In the genomic region with DNA sequence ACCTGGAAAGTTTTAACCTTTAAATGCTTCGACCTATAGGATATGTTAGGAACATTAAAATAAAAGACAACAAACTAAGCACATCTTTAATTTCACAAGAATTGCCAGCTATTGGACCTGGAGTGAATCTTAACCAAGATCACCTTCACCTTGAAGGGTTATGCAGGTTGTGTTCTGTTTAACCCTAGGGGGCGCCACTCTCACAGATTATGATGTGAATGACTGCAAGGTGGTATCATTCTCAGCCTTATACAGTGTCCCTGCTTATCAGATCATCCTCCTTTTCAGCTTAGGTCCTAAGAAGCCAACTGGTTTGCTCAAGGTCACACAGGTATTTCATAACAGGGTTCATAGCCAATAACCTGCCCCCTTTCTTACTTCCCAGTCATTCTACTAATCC, we compare ENCODE assay signal across 9 cellular contexts. TPM values are rescaled to one million over a fixed set of nuclear protein-coding genes. Genes with fewer than 3 reads are reported as not detected.
A peak's percentile ranks its signal among the peaks of the same experiment; 100 is the strongest.
DNase-seq lines count a peak whose midpoint lies in the region; ATAC-seq and TF ChIP-seq lines count a peak whose summit lies in the region.
"Had no signal": no experiment of that assay in that cellular context is flagged by ENCODE, and none has a peak within 500 bp of the region (broad histone marks: within the 10 kb centered on the region; RNA-seq: fewer than 3 reads in every experiment).

No MANE protein-coding gene starts in this region.

- TF ChIP-seq CTCF in MCF 10A (IDR thresholded peaks at IDR 0.05; ENCODE audit: unreplicated experiment) (peak; percentile 21), breast epithelium (IDR thresholded peaks at IDR 0.05) (no peak)

- no peaks in the 10 kb centered on the region for H3K9me3 ChIP-seq in breast epithelium

- H3K4me1 ChIP-seq in breast epithelium = no peaks in the 10 kb centered on the region

- peaks cover 0 to 7% of the 10 kb centered on the region in 2 donors for H3K27me3 ChIP-seq in breast epithelium

- no peaks in the 10 kb centered on the region for H3K9me3 Mint-ChIP-seq in MCF 10A (ENCODE audit: unreplicated experiment)
- H3K9me3 Mint-ChIP-seq in activated naive CD8-positive, alpha-beta T cell treated with anti-CD3 and anti-CD28 coated beads, Interleukin-2, amount 10 ng/mL, durations not matched to agents 7 days and 5 days = no peaks in the 10 kb centered on the region

- TF ChIP-seq POLR2A in breast epithelium (IDR thresholded peaks at IDR 0.05) = no peak

- peaks cover 69% of the 10 kb centered on the region for H3K27me3 Mint-ChIP-seq in MCF 10A (ENCODE audit: insufficient read depth, unreplicated experiment)
- no peaks in the 10 kb centered on the region for H3K27me3 Mint-ChIP-seq in activated naive CD8-positive, alpha-beta T cell treated with anti-CD3 and anti-CD28 coated beads, Interleukin-2, amount 10 ng/mL, durations not matched to agents 7 days and 5 days

- no peaks in the 10 kb centered on the region for H3K36me3 ChIP-seq in breast epithelium

- ATAC-seq in HG03571 (IDR thresholded peaks at IDR 0.05; ENCODE audit: unreplicated experiment) (peak; percentile 40), HG02840 (IDR thresholded peaks at IDR 0.05; ENCODE audit: low FRiP score, unreplicated experiment) (no peak), HG03095 (IDR thresholded peaks at IDR 0.05; ENCODE audit: unreplicated experiment) (no peak)
- ATAC-seq in activated naive CD8-positive, alpha-beta T cell treated with anti-CD3 and anti-CD28 coated beads, Interleukin-2, amount 10 ng/mL, durations not matched to agents 7 days and 5 days (ENCODE audit: low read depth) = peak; percentile 52

- no TSS peak for BruUV-seq in MCF 10A (replicated peaks; lab: Mats Ljungman, UMichigan)

- H3K4me3 ChIP-seq in breast epithelium = no peak overlapping the region
- H3K4me3 ChIP-seq: lung had no signal

- no peak overlapping the region for H3K4me3 Mint-ChIP-seq in MCF 10A (ENCODE audit: unreplicated experiment)
- no peak overlapping the region for H3K4me3 Mint-ChIP-seq in activated naive CD8-positive, alpha-beta T cell treated with anti-CD3 and anti-CD28 coated beads, Interleukin-2, amount 10 ng/mL, durations not matched to agents 7 days and 5 days

- H3K4me1 Mint-ChIP-seq in MCF 10A (ENCODE audit: insufficient read depth, unreplicated experiment) = peaks cover 6% of the 10 kb centered on the region
- H3K4me1 Mint-ChIP-seq in activated naive CD8-positive, alpha-beta T cell treated with anti-CD3 and anti-CD28 coated beads, Interleukin-2, amount 10 ng/mL, durations not matched to agents 7 days and 5 days = peaks cover 14% of the 10 kb centered on the region

- intact Hi-C loops in MCF 10A (cut with micrococcal nuclease) = no loop called here
- intact Hi-C loops in breast epithelium (cut with DNase I; ENCODE audit: low total_unique reads) = no loop called here

- CTCF ChIA-PET in MCF 10A (lab: Yijun Ruan, JAX) = interaction anchor here (1.8 kb wide), 1 partner anchor 12 kb away, joined by 6 read pairs; no protein-coding TSS in a partner anchor

- peaks cover 21% of the 10 kb centered on the region for H3K36me3 Mint-ChIP-seq in MCF 10A (ENCODE audit: insufficient read depth, unreplicated experiment)
- H3K36me3 Mint-ChIP-seq in activated naive CD8-positive, alpha-beta T cell treated with anti-CD3 and anti-CD28 coated beads, Interleukin-2, amount 10 ng/mL, durations not matched to agents 7 days and 5 days = no peaks in the 10 kb centered on the region

- POLR2A ChIA-PET in MCF 10A (lab: Yijun Ruan, JAX) = interaction anchor here (1.6 kb wide), 1 partner anchor 22 kb away, joined by 6 read pairs; no protein-coding TSS in a partner anchor
- POLR2A ChIA-PET in activated naive CD8-positive, alpha-beta T cell treated with anti-CD3 and anti-CD28 coated beads, Interleukin-2, amount 10 ng/mL, durations not matched to agents 7 days and 5 days (lab: Charles Lee) = no interaction called here

- H3K27ac ChIP-seq in breast epithelium = no peak overlapping the region

- no peak overlapping the region for H3K27ac Mint-ChIP-seq in MCF 10A (ENCODE audit: low read depth, unreplicated experiment)
- no peak overlapping the region for H3K27ac Mint-ChIP-seq in activated naive CD8-positive, alpha-beta T cell treated with anti-CD3 and anti-CD28 coated beads, Interleukin-2, amount 10 ng/mL, durations not matched to agents 7 days and 5 days

- DNase-seq in MCF 10A (ENCODE audit: unreplicated experiment) = peak; percentile 24
- DNase-seq in breast epithelium (ENCODE audit: low spot score in 2 of 2) = no peak
- DNase-seq in activated naive CD8-positive, alpha-beta T cell treated with anti-CD3 and anti-CD28 coated beads, Interleukin-2, amount 10 ng/mL, durations not matched to agents 7 days and 5 days = no peak
- peak; percentile 2 for DNase-seq in stimulated activated naive CD4-positive, alpha-beta T cell treated with Interleukin-2 at 50 U/mL for 16 hours (lab: John Stamatoyannopoulos, UW)
- no peak for DNase-seq in pons (ENCODE audit: low spot score)

RNA-seq across cellular contexts. Expression of gene INTS6L, which starts 23.5 kb away (rescaled TPM):
- 5.9 and 6.9 TPM in 2 replicates for total RNA-seq in MCF 10A (2022)
- total RNA-seq in breast epithelium = 10 to 100 TPM in 2 of 3 donors, 1 to 10 TPM in 1; 7.7 to 23.4 (median 12.5) TPM
- total RNA-seq in activated naive CD8-positive, alpha-beta T cell treated with anti-CD3 and anti-CD28 coated beads, Interleukin-2, amount 10 ng/mL, durations not matched to agents 7 days and 5 days = 10 to 100 TPM; 31.7 to 33.2 TPM

Comparison
In these comparisons a context has a peak if more than half of its experiments do, and no peak if none do; other contexts are left out.
1. DNase-seq: peak in MCF 10A (single experiment) and stimulated activated naive CD4-positive, alpha-beta T cell treated with Interleukin-2 at 50 U/mL for 16 hours (single experiment); none in breast epithelium (0 of 2), activated naive CD8-positive, alpha-beta T cell treated with anti-CD3 and anti-CD28 coated beads, Interleukin-2, amount 10 ng/mL, durations not matched to agents 7 days and 5 days (single experiment) and pons (single experiment).
2. ATAC-seq: peak in HG03571 (single experiment) and activated naive CD8-positive, alpha-beta T cell treated with anti-CD3 and anti-CD28 coated beads, Interleukin-2, amount 10 ng/mL, durations not matched to agents 7 days and 5 days (single experiment); none in HG02840 (single experiment) and HG03095 (single experiment).